In genomic region chr14:105204931-105205717, GRCh38 we compare ENCODE assay signal across 2 cellular contexts.
TF ChIP-seq lines count a peak whose summit lies in the region.

No MANE protein-coding gene starts in this region.

TF ChIP-seq in liver, 16 proteins besides CTCF, POLR2A, EP300 and RAD21:
- TF ChIP-seq HNF4A (conservative IDR thresholded peaks at IDR 0.05): no peak
- peak; percentile 25 for TF ChIP-seq SP1 (IDR thresholded peaks at IDR 0.05)
- no peak for TF ChIP-seq ZBTB33 (IDR thresholded peaks at IDR 0.05)

TF ChIP-seq in HepG2, 621 proteins besides CTCF, POLR2A, EP300 and RAD21:
- TF ChIP-seq ZNF451 (CRISPR knock-in tag; IDR thresholded peaks at IDR 0.05) (no peak), XBP1 (CRISPR knock-in tag; IDR thresholded peaks at IDR 0.05) (no peak), MZF1 (CRISPR knock-in tag; IDR thresholded peaks at IDR 0.05; ENCODE audit: borderline replicate concordance) (no peak), ZSCAN22 (CRISPR knock-in tag; IDR thresholded peaks at IDR 0.05) (no peak), ZNF329 (CRISPR knock-in tag; IDR thresholded peaks at IDR 0.05; ENCODE audit: low read depth) (no peak), ELF4 (CRISPR knock-in tag; IDR thresholded peaks at IDR 0.05; ENCODE audit: borderline replicate concordance) (no peak), ERF (CRISPR knock-in tag; IDR thresholded peaks at IDR 0.05) (no peak), ZNF746 (CRISPR knock-in tag; IDR thresholded peaks at IDR 0.05) (no peak), ZNF18 (CRISPR knock-in tag; IDR thresholded peaks at IDR 0.05; ENCODE audit: insufficient replicate concordance) (no peak), ZNF598 (CRISPR knock-in tag; IDR thresholded peaks at IDR 0.05; ENCODE audit: borderline replicate concordance) (no peak), LBX2 (CRISPR knock-in tag; IDR thresholded peaks at IDR 0.05; ENCODE audit: borderline replicate concordance) (no peak)
